Comparison of ENCODE assay signal across 13 cellular contexts in genomic region chr2:165863816-165864221, GRCh38.
DNase-seq lines count a peak whose midpoint lies in the region; ATAC-seq, FAIRE-seq and TF ChIP-seq lines count a peak whose summit lies in the region.
"Had no signal": no experiment of that assay in that cellular context is flagged by ENCODE, and none has a peak within 500 bp of the region (broad histone marks: within the 10 kb centered on the region; RNA-seq: fewer than 3 reads in every experiment).

No MANE protein-coding gene starts in this region.

- FAIRE-seq in GM18507 (lab: Jason Lieb, UNC) (peak; percentile 45), urothelium cell line (lab: Jason Lieb, UNC) (no peak)

- TF ChIP-seq POLR2A in sigmoid colon (IDR thresholded peaks at IDR 0.05), result no peak
- TF ChIP-seq POLR2A in lower leg skin (IDR thresholded peaks at IDR 0.05), result no peak

- H3K9me3 ChIP-seq in endodermal cell (ENCODE audit: control insufficient read depth, low read length) (peaks cover 19% of the 10 kb centered on the region), sigmoid colon (no peaks in the 10 kb centered on the region)
- H3K9me3 ChIP-seq: upper lobe of right lung had no signal

- H3K27me3 ChIP-seq in endodermal cell (ENCODE audit: control insufficient read depth, insufficient read depth, low read length, poor library complexity, severe bottlenecking) (no peaks in the 10 kb centered on the region), sigmoid colon (no peaks in the 10 kb centered on the region)
- H3K27me3 ChIP-seq: esophagus squamous epithelium, upper lobe of right lung had no signal

- H3K9me3 Mint-ChIP-seq in endodermal cell, result peaks cover 30% of the 10 kb centered on the region

- H3K27ac Mint-ChIP-seq in endodermal cell, result no peak overlapping the region

- TF ChIP-seq EP300 in sigmoid colon (IDR thresholded peaks at IDR 0.05), result no peak

- H3K4me3 Mint-ChIP-seq in endodermal cell, result no peak overlapping the region

- H3K4me3 ChIP-seq in endodermal cell (ENCODE audit: low read length), result no peak overlapping the region
- no peak overlapping the region for H3K4me3 ChIP-seq in sigmoid colon
- no peak overlapping the region for H3K4me3 ChIP-seq in lower leg skin (ENCODE audit: low read depth, poor library complexity, severe bottlenecking)
- H3K4me3 ChIP-seq: esophagus squamous epithelium, lung, upper lobe of right lung had no signal

- peak overlapping the region; percentile 95 for H3K27ac ChIP-seq in endodermal cell (ENCODE audit: low read depth, low read length)
- no peak overlapping the region for H3K27ac ChIP-seq in sigmoid colon
- H3K27ac ChIP-seq: esophagus squamous epithelium, upper lobe of right lung had no signal

- no peaks in the 10 kb centered on the region for H3K4me1 Mint-ChIP-seq in endodermal cell

- ATAC-seq in GM19395 (IDR thresholded peaks at IDR 0.05; ENCODE audit: unreplicated experiment), result peak; percentile 91
- ATAC-seq in HG03097 (IDR thresholded peaks at IDR 0.05; ENCODE audit: low FRiP score, unreplicated experiment), result peak; percentile 67
- ATAC-seq: upper lobe of right lung had no signal

- TF ChIP-seq CTCF in endodermal cell (conservative IDR thresholded peaks at IDR 0.05) (no peak), sigmoid colon (IDR thresholded peaks at IDR 0.05) (no peak), lower leg skin (IDR thresholded peaks at IDR 0.05) (no peak)

- 72 to 88% methylated on average over 5 of the region's 5 CpGs for WGBS in endodermal cell (ENCODE audit: insufficient coverage in 1 of 2, insufficient read length in 1 of 2), 2 experiments
- WGBS in sigmoid colon, 2 donors, result 83 to 92% methylated on average over 5 of the region's 5 CpGs
- 79 to 82% methylated on average over 5 of the region's 5 CpGs for WGBS in lower leg skin, 2 donors

- no peaks in the 10 kb centered on the region for H3K27me3 Mint-ChIP-seq in endodermal cell (ENCODE audit: insufficient read depth)

- intact Hi-C loops in sigmoid colon (cut with DNase I) (no loop called here), lower leg skin (cut with DNase I; ENCODE audit: low total_unique reads) (no loop called here)

- H3K36me3 ChIP-seq in endodermal cell (ENCODE audit: control insufficient read depth, insufficient read depth, low read length), result no peaks in the 10 kb centered on the region
- no peaks in the 10 kb centered on the region for H3K36me3 ChIP-seq in sigmoid colon
- H3K36me3 ChIP-seq: upper lobe of right lung had no signal

- no peaks in the 10 kb centered on the region for H3K4me1 ChIP-seq in endodermal cell (ENCODE audit: control insufficient read depth, insufficient read depth, low read length)
- no peaks in the 10 kb centered on the region for H3K4me1 ChIP-seq in sigmoid colon
- H3K4me1 ChIP-seq: esophagus squamous epithelium, upper lobe of right lung had no signal

- H3K36me3 Mint-ChIP-seq in endodermal cell (ENCODE audit: low read depth), result peaks cover 16% of the 10 kb centered on the region

- DNase-seq in GM18507 (ENCODE audit: extremely low spot score, insufficient read length, low read depth) (no peak), endodermal cell (no peak), MV-4-11 (lab: John Stamatoyannopoulos, UW) (no peak), sigmoid colon (no peak), lower leg skin (ENCODE audit: low spot score in 2 of 2) (no peak), urothelium cell line (ENCODE audit: low spot score) (no peak)
- DNase-seq: activated effector memory CD4-positive, alpha-beta T cell treated with anti-CD3 and anti-CD28 coated beads, Interleukin-2, amount 50 U/mL, for 16 hours; EL; esophagus squamous epithelium; upper lobe of right lung had no signal

- no peak overlapping the region for H3K9ac ChIP-seq in endodermal cell (ENCODE audit: extremely low read depth, low read length, poor library complexity, severe bottlenecking)
